1 cellular context compared by ENCODE assay signal in the genomic region with DNA sequence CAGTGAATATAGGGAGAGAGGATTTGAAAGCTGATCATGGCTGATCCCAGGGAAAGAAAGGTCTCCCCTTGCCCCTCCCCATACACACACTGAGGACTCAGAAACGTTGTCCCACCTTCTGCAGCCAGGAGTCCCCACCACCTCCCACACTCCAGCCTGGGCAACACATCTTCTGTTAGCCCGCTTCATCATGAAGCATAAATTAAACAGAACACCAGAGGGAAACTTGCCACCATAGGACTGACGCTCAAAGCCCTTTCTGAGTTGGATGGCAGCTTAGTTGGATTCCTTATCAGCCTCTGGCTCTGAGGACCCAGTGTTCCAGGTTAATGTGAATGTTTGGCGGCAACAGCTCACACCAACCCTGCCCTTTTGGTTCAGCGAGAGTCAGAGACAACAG.
TF ChIP-seq lines count a peak whose summit lies in the region.

No MANE protein-coding gene starts in this region.

TF ChIP-seq in H1, 55 proteins besides CTCF, POLR2A, EP300 and RAD21:
- TF ChIP-seq TCF12 (IDR thresholded peaks at IDR 0.05; ENCODE audit: low read depth, low read length) (no peak), ZNF274 (IDR thresholded peaks at IDR 0.05; ENCODE audit: borderline replicate concordance, extremely low read depth, low read length) (no peak), JUN (IDR thresholded peaks at IDR 0.05; ENCODE audit: low read depth, low read length) (no peak), MAX (IDR thresholded peaks at IDR 0.05) (no peak), SP4 (IDR thresholded peaks at IDR 0.05; ENCODE audit: low read length) (no peak), KDM4A (IDR thresholded peaks at IDR 0.05; ENCODE audit: low read depth, low read length, severe bottlenecking) (no peak), RFX5 (IDR thresholded peaks at IDR 0.05; ENCODE audit: borderline replicate concordance, low read depth, low read length) (no peak), EGR1 (IDR thresholded peaks at IDR 0.05; ENCODE audit: borderline replicate concordance, low read depth, low read length) (no peak)
- TF ChIP-seq, protein P1, sequence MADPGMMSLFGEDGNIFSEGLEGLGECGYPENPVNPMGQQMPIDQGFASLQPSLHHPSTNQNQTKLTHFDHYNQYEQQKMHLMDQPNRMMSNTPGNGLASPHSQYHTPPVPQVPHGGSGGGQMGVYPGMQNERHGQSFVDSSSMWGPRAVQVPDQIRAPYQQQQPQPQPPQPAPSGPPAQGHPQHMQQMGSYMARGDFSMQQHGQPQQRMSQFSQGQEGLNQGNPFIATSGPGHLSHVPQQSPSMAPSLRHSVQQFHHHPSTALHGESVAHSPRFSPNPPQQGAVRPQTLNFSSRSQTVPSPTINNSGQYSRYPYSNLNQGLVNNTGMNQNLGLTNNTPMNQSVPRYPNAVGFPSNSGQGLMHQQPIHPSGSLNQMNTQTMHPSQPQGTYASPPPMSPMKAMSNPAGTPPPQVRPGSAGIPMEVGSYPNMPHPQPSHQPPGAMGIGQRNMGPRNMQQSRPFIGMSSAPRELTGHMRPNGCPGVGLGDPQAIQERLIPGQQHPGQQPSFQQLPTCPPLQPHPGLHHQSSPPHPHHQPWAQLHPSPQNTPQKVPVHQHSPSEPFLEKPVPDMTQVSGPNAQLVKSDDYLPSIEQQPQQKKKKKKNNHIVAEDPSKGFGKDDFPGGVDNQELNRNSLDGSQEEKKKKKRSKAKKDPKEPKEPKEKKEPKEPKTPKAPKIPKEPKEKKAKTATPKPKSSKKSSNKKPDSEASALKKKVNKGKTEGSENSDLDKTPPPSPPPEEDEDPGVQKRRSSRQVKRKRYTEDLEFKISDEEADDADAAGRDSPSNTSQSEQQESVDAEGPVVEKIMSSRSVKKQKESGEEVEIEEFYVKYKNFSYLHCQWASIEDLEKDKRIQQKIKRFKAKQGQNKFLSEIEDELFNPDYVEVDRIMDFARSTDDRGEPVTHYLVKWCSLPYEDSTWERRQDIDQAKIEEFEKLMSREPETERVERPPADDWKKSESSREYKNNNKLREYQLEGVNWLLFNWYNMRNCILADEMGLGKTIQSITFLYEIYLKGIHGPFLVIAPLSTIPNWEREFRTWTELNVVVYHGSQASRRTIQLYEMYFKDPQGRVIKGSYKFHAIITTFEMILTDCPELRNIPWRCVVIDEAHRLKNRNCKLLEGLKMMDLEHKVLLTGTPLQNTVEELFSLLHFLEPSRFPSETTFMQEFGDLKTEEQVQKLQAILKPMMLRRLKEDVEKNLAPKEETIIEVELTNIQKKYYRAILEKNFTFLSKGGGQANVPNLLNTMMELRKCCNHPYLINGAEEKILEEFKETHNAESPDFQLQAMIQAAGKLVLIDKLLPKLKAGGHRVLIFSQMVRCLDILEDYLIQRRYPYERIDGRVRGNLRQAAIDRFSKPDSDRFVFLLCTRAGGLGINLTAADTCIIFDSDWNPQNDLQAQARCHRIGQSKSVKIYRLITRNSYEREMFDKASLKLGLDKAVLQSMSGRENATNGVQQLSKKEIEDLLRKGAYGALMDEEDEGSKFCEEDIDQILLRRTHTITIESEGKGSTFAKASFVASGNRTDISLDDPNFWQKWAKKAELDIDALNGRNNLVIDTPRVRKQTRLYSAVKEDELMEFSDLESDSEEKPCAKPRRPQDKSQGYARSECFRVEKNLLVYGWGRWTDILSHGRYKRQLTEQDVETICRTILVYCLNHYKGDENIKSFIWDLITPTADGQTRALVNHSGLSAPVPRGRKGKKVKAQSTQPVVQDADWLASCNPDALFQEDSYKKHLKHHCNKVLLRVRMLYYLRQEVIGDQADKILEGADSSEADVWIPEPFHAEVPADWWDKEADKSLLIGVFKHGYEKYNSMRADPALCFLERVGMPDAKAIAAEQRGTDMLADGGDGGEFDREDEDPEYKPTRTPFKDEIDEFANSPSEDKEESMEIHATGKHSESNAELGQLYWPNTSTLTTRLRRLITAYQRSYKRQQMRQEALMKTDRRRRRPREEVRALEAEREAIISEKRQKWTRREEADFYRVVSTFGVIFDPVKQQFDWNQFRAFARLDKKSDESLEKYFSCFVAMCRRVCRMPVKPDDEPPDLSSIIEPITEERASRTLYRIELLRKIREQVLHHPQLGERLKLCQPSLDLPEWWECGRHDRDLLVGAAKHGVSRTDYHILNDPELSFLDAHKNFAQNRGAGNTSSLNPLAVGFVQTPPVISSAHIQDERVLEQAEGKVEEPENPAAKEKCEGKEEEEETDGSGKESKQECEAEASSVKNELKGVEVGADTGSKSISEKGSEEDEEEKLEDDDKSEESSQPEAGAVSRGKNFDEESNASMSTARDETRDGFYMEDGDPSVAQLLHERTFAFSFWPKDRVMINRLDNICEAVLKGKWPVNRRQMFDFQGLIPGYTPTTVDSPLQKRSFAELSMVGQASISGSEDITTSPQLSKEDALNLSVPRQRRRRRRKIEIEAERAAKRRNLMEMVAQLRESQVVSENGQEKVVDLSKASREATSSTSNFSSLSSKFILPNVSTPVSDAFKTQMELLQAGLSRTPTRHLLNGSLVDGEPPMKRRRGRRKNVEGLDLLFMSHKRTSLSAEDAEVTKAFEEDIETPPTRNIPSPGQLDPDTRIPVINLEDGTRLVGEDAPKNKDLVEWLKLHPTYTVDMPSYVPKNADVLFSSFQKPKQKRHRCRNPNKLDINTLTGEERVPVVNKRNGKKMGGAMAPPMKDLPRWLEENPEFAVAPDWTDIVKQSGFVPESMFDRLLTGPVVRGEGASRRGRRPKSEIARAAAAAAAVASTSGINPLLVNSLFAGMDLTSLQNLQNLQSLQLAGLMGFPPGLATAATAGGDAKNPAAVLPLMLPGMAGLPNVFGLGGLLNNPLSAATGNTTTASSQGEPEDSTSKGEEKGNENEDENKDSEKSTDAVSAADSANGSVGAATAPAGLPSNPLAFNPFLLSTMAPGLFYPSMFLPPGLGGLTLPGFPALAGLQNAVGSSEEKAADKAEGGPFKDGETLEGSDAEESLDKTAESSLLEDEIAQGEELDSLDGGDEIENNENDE (IDR thresholded peaks at IDR 0.05; ENCODE audit: insufficient replicate concordance, low read length), result no peak
TF ChIP-seq in H1: peak in this region for 0.
